ENCODE assay signal across 26 cellular contexts in genomic region chr1:48466594-48466993, GRCh38.
"Had no signal": no experiment of that assay in that cellular context is flagged by ENCODE, and none has a peak within 500 bp of the region (broad histone marks: within the 10 kb centered on the region; RNA-seq: fewer than 3 reads in every experiment).

No MANE protein-coding gene starts in this region.

- H3K4me1 ChIP-seq: prostate gland had no signal

- H3K27me3 ChIP-seq: pancreas, right lobe of liver, sigmoid colon, thyroid gland, transverse colon, upper lobe of right lung, uterus had no signal

- H3K36me3 ChIP-seq: neutrophil, pancreas, prostate gland, right lobe of liver, sigmoid colon, thoracic aorta, thyroid gland, transverse colon, upper lobe of right lung, uterus had no signal

- DNase-seq: naive B cell; naive thymus-derived CD8-positive, alpha-beta T cell; nephron progenitor cell; nucleus accumbens; pancreas; retina; right cardiac atrium; right lobe of liver; sigmoid colon; small intestine; stimulated activated CD4-positive, alpha-beta T cell treated with anti-CD3 and anti-CD28 coated beads, Interleukin-15, amount 100 ng/mL, for 24 hours; stimulated activated CD4-positive, alpha-beta T cell treated with anti-CD3 and anti-CD28 coated beads, Interleukin-2, amount 100 ng/mL, for 24 hours; stimulated activated CD4-positive, alpha-beta T cell treated with anti-CD3 and anti-CD28 coated beads, Interleukin-2, amount 100 ng/mL, for 48 hours; stimulated activated CD4-positive, alpha-beta T cell treated with anti-CD3 and anti-CD28 coated beads, Interleukin-4, amount 100 ng/mL, for 4 hours; stimulated activated CD8-positive, alpha-beta memory T cell treated with anti-CD3 and anti-CD28 coated beads, Interleukin-4, amount 100 ng/mL, for 48 hours; stimulated activated naive CD4-positive, alpha-beta T cell; stimulated activated naive CD8-positive, alpha-beta T cell treated with anti-CD3 and anti-CD28 coated beads, Interleukin-15, amount 100 ng/mL, for 72 hours; stimulated activated naive CD8-positive, alpha-beta T cell treated with anti-CD3 and anti-CD28 coated beads, Interleukin-15, Interleukin-2, amounts not matched to agents 100 U/mL and 50 U/mL, for 24 hours; substantia nigra; thyroid gland; transverse colon; upper lobe of right lung; uterus had no signal

- H3K4me3 ChIP-seq: pancreas, prostate gland, right lobe of liver, sigmoid colon, thoracic aorta, thyroid gland, transverse colon, upper lobe of right lung, uterus had no signal

- H3K27ac ChIP-seq: neutrophil, pancreas, prostate gland, right lobe of liver, sigmoid colon, thoracic aorta, thyroid gland, transverse colon, upper lobe of right lung, uterus had no signal

- H3K9me3 ChIP-seq: neutrophil, pancreas, prostate gland, right lobe of liver, sigmoid colon, thoracic aorta, thyroid gland, transverse colon, upper lobe of right lung, uterus had no signal
